11 cellular contexts compared by ENCODE assay signal in genomic region chrX:46554942-46555341, GRCh38. TPM values are rescaled to one million over a fixed set of nuclear protein-coding genes. Genes with fewer than 3 reads are reported as not detected.
A peak's percentile ranks its signal among the peaks of the same experiment; 100 is the strongest.
DNase-seq lines count a peak whose midpoint lies in the region; ATAC-seq, FAIRE-seq and TF ChIP-seq lines count a peak whose summit lies in the region.
"Had no signal": no experiment of that assay in that cellular context is flagged by ENCODE, and none has a peak within 500 bp of the region (broad histone marks: within the 10 kb centered on the region; RNA-seq: fewer than 3 reads in every experiment).

No MANE protein-coding gene starts in this region.

- H3K4me3 Mint-ChIP-seq in mesothelial cell of epicardium: no peak overlapping the region

- RAD21 ChIA-PET in GM12878 (lab: Charles Lee; ENCODE audit: unreplicated experiment): interaction anchor here (0.7 to 3.0 kb wide), 11 partner anchors 18 to 838 kb away, joined by 3 to 17 read pairs (median 4); no protein-coding TSS in a partner anchor

- peaks cover 23% of the 10 kb centered on the region for H3K9me3 Mint-ChIP-seq in mesothelial cell of epicardium

- no peak overlapping the region for H3K4me2 ChIP-seq in GM12878 (ENCODE audit: control insufficient read depth, insufficient read depth)

- peak; percentile 55; the same call in 1 of the 2 replicates for TF ChIP-seq RAD21 in GM12878 (IDR thresholded peaks at IDR 0.05; ENCODE audit: insufficient read depth, low read depth, low read length)

- H3K27me3 Mint-ChIP-seq in mesothelial cell of epicardium (ENCODE audit: low read depth): no peaks in the 10 kb centered on the region

- H3K27ac ChIP-seq in GM12878 (ENCODE audit: control insufficient read depth, insufficient read depth) (no peak overlapping the region), body of pancreas (no peak overlapping the region)
- H3K27ac ChIP-seq: Peyer's patch had no signal

- DNase-seq in EL (peak; percentile 21), LHCN-M2 (ENCODE audit: low read depth) (peak; percentile 26), GM12878 (ENCODE audit: low read depth, low spot score) (no peak), mesothelial cell of epicardium (ENCODE audit: low spot score in 2 of 2, unreplicated experiment in 2 of 2) (no peak), globus pallidus (ENCODE audit: low spot score) (no peak), body of pancreas (no peak), GM20000 (ENCODE audit: low spot score) (no peak)
- DNase-seq: activated CD8-positive, alpha-beta memory T cell treated with anti-CD3 and anti-CD28 coated beads, Interleukin-2, amount 50 U/mL, for 48 hours; Peyer's patch had no signal

- no peaks in the 10 kb centered on the region for H3K4me1 ChIP-seq in GM12878 (ENCODE audit: control insufficient read depth, insufficient read depth, low read length)
- no peaks in the 10 kb centered on the region for H3K4me1 ChIP-seq in body of pancreas
- H3K4me1 ChIP-seq: Peyer's patch had no signal

- in situ Hi-C loops in GM12878 (cut with MboI): loop anchor here (10.0 kb wide), 1 partner anchor 240 kb away; no protein-coding TSS in a partner anchor

- TF ChIP-seq EP300 in GM12878 (IDR thresholded peaks at IDR 0.05; ENCODE audit: borderline replicate concordance in 1 of 2, control insufficient read depth in 1 of 2, low read depth in 2 of 2, low read length in 2 of 2): no peak

- TF ChIP-seq POLR2A in GM12878 (IDR thresholded peaks at IDR 0.05; ENCODE audit: low read depth, low read length) (no peak), body of pancreas (IDR thresholded peaks at IDR 0.05) (no peak)

- H3K4me3 ChIP-seq in GM12878 (no peak overlapping the region), body of pancreas (no peak overlapping the region)
- H3K4me3 ChIP-seq: Peyer's patch had no signal

- TF ChIP-seq CTCF in GM12878 (IDR thresholded peaks at IDR 0.05 in 2 of 3, conservative IDR thresholded peaks at IDR 0.05 in 1 of 3; ENCODE audit: control insufficient read depth in 2 of 3, extremely low read depth in 1 of 3, insufficient read depth in 1 of 3, low read depth in 3 of 3, low read length in 3 of 3): peak in 2 of 3 experiments; percentile 18 to 52; a peak in 2 of 6 replicates
- TF ChIP-seq CTCF in mesothelial cell of epicardium (IDR thresholded peaks at IDR 0.05; ENCODE audit: unreplicated experiment): peak; percentile 22
- TF ChIP-seq CTCF in body of pancreas (IDR thresholded peaks at IDR 0.05): peak in 3 of 7 experiments; percentile 16 to 23 (median 18)
- TF ChIP-seq CTCF in GM20000 (IDR thresholded peaks at IDR 0.05; ENCODE audit: extremely low read depth, missing control alignments): no peak

- H3K9ac ChIP-seq in GM12878 (ENCODE audit: control insufficient read depth, insufficient read depth, low read length): no peak overlapping the region

- H3K27me3 ChIP-seq in GM12878 (replicated peaks in 1 of 2; ENCODE audit: control insufficient read depth in 2 of 2, insufficient read depth in 2 of 2, low read length in 1 of 2) (no peaks in the 10 kb centered on the region), body of pancreas (no peaks in the 10 kb centered on the region)
- H3K27me3 ChIP-seq: Peyer's patch had no signal

- H3K4me1 Mint-ChIP-seq in mesothelial cell of epicardium: peaks cover 5% of the 10 kb centered on the region

- H3K79me2 ChIP-seq in GM12878 (ENCODE audit: control insufficient read depth, insufficient read depth, low read length): no peaks in the 10 kb centered on the region

- FAIRE-seq in GM12878 (lab: Jason Lieb, UNC): no peak

- SMC1A ChIA-PET in GM12878 (lab: Charles Lee; ENCODE audit: uncharacterized antibody, unreplicated experiment): interaction anchor here (0.6 to 1.7 kb wide), 10 partner anchors 40 to 315 kb away, joined by 3 to 16 read pairs (median 4); no protein-coding TSS in a partner anchor

- H4K20me1 ChIP-seq in GM12878 (ENCODE audit: control insufficient read depth, insufficient read depth): no peaks in the 10 kb centered on the region

- 36% methylated on average over 2 of the region's 2 CpGs for WGBS in GM12878 (ENCODE audit: insufficient coverage, insufficient replicate concordance, low lambda C conversion rate, missing lambda C conversion rate)
- WGBS in body of pancreas, 2 donors: 41 to 65% methylated on average over 2 of the region's 2 CpGs

- intact Hi-C loops in GM12878 (cut with micrococcal nuclease; ENCODE audit: unreplicated experiment) (loop anchor here (2.0 to 10.0 kb wide), 4 partner anchors 88 to 410 kb away; no protein-coding TSS in a partner anchor), body of pancreas (cut with DNase I) (no loop called here)

- no peak overlapping the region for H3K27ac Mint-ChIP-seq in mesothelial cell of epicardium

- no peaks in the 10 kb centered on the region for H3K36me3 ChIP-seq in GM12878 (ENCODE audit: control insufficient read depth in 2 of 2, insufficient read depth in 2 of 2, low read length in 1 of 2)
- no peaks in the 10 kb centered on the region for H3K36me3 ChIP-seq in body of pancreas (replicated peaks in 1 of 2; ENCODE audit: insufficient read depth in 1 of 2, low read depth in 2 of 2)
- H3K36me3 ChIP-seq: Peyer's patch had no signal

- H3K36me3 Mint-ChIP-seq in mesothelial cell of epicardium: peaks cover 4% of the 10 kb centered on the region

- no TSS peak for BruUV-seq in GM12878 (replicated peaks; lab: Mats Ljungman, UMichigan)

- POLR2A ChIA-PET in GM12878 (lab: Charles Lee): no interaction called here

- peak; percentile 54 for ATAC-seq in GM12878
- ATAC-seq in HG03025 (IDR thresholded peaks at IDR 0.05; ENCODE audit: low FRiP score, unreplicated experiment): no peak
- ATAC-seq in body of pancreas: no peak
- ATAC-seq: esophagus mucosa had no signal

- CTCF ChIA-PET in GM12878 (lab: Yijun Ruan, JAX): interaction anchor here (0.6 to 4.1 kb wide), 20 partner anchors 9 to 440 kb away, joined by 3 to 42 read pairs (median 3); no protein-coding TSS in a partner anchor

- H2AFZ ChIP-seq in GM12878 (ENCODE audit: control insufficient read depth, low read depth, low read length): no peak overlapping the region

- H3K9me3 ChIP-seq in GM12878 (replicated peaks; ENCODE audit: control insufficient read depth, insufficient read depth, low read length) (no peaks in the 10 kb centered on the region), body of pancreas (no peaks in the 10 kb centered on the region)
- H3K9me3 ChIP-seq: Peyer's patch had no signal

TF ChIP-seq in GM12878, 131 proteins besides CTCF, POLR2A, EP300 and RAD21 (continues in another document):
- no peak for TF ChIP-seq NBN (IDR thresholded peaks at IDR 0.05)
- no peak for TF ChIP-seq SUZ12 (IDR thresholded peaks at IDR 0.05; ENCODE audit: unreplicated experiment)

RNA-seq across cellular contexts. Expression of gene ZNF674, which starts 9.7 kb away (rescaled TPM):
- 2.2 and 6.9 TPM in 2 replicates for total RNA-seq in LHCN-M2 (2014; rRNA removed)
- 1.1 TPM for polyA plus RNA-seq in LHCN-M2 (2012)
- 10.0 and 12.3 TPM in 2 replicates for total RNA-seq in GM12878 (2013; cell fraction: nucleolus; rRNA removed)
- 1.8 and 2.1 TPM in 2 replicates for total RNA-seq in GM12878 (2014; rRNA removed)
- 2.7 and 3.7 TPM in 2 replicates for total RNA-seq in GM12878 (2014; rRNA removed; fragmentation: Illumina TruSeq; extraction: Trizol)
- total RNA-seq in GM12878 (2021): 2.7 and 3.3 TPM in 2 replicates
- 1.2 TPM for polyA plus RNA-seq in GM12878 (2011; ENCODE audit: low read depth)
- 2.8 and 3.0 TPM in 2 replicates for polyA plus RNA-seq in GM12878 (2011; rRNA removed)
- 1.8 and 2.1 TPM in 2 replicates for polyA plus RNA-seq in GM12878 (2011; cell fraction: cytosol; rRNA removed)
- 1.5 and 1.8 TPM in 2 replicates for polyA plus RNA-seq in GM12878 (2011; cell fraction: nucleus; rRNA removed)
- 1.3 and 1.7 TPM in 2 replicates for polyA plus RNA-seq in GM12878 (2012)
- 1.8 and 2.1 TPM in 2 replicates for polyA plus RNA-seq in GM12878 (2014; fragmentation: Illumina TruSeq; extraction: Trizol)
- 1 to 10 TPM; 1.0 to 1.2 TPM for polyA plus RNA-seq in GM12878 (2014; fragmentation: Nextera tagmentation; extraction: Ambion mirVana)
- 1.2 and 1.8 TPM in 2 replicates for polyA plus RNA-seq in GM12878 (2014; rRNA removed)
- 1 to 10 TPM; 1.1 to 1.5 TPM for polyA plus RNA-seq in GM12878 (2016; fragmentation: Nextera tagmentation; extraction: Ambion mirVana)
- polyA minus RNA-seq in GM12878 (2011; rRNA and poly(A)+ RNA removed): 3.1 and 3.7 TPM in 2 replicates
- 1.8 TPM in 1 of 2 replicates, not detected in the other for polyA minus RNA-seq in GM12878 (2011; cell fraction: cytosol; rRNA and poly(A)+ RNA removed)
- polyA minus RNA-seq in GM12878 (2011; cell fraction: nucleus; rRNA and poly(A)+ RNA removed): 1.7 and 4.5 TPM in 2 replicates
- 4.5 to 6.4 TPM (median 5.7 TPM) in 3 replicates for total RNA-seq in mesothelial cell of epicardium
- total RNA-seq in body of pancreas: 10 to 100 TPM in 1 of 2 donors, under 1 TPM in 1; 0.99 to 10.4 TPM

RNA-seq across cellular contexts. Expression of gene CHST7, which starts 18.6 kb away (rescaled TPM):
- total RNA-seq in LHCN-M2 (2014; rRNA removed): 8.8 and 11.2 TPM in 2 replicates
- 4.8 TPM for polyA plus RNA-seq in LHCN-M2 (2012)
- total RNA-seq in GM12878 (2013; cell fraction: nucleolus; rRNA removed): 19.0 and 21.7 TPM in 2 replicates
- total RNA-seq in GM12878 (2014; rRNA removed): 10.7 and 11.0 TPM in 2 replicates
- 1.8 and 2.0 TPM in 2 replicates for total RNA-seq in GM12878 (2014; rRNA removed; fragmentation: Illumina TruSeq; extraction: Trizol)
- 8.9 and 9.3 TPM in 2 replicates for total RNA-seq in GM12878 (2021)
- 1.9 TPM for polyA plus RNA-seq in GM12878 (2011; ENCODE audit: low read depth)
- 3.7 and 4.5 TPM in 2 replicates for polyA plus RNA-seq in GM12878 (2011; rRNA removed)
- polyA plus RNA-seq in GM12878 (2011; cell fraction: cytosol; rRNA removed): 4.4 and 9.0 TPM in 2 replicates
- 4.8 and 7.7 TPM in 2 replicates for polyA plus RNA-seq in GM12878 (2011; cell fraction: nucleus; rRNA removed)
- polyA plus RNA-seq in GM12878 (2012): 6.1 and 7.9 TPM in 2 replicates
- 0.89 and 1.3 TPM in 2 replicates for polyA plus RNA-seq in GM12878 (2014; fragmentation: Illumina TruSeq; extraction: Trizol)
- 1 to 10 TPM in 1 of 2 experiments, under 1 TPM in 1; 0.58 to 1.7 TPM for polyA plus RNA-seq in GM12878 (2014; fragmentation: Nextera tagmentation; extraction: Ambion mirVana)
- 6.3 and 9.3 TPM in 2 replicates for polyA plus RNA-seq in GM12878 (2014; rRNA removed)
- 1 to 10 TPM; 7.4 to 8.9 TPM for polyA plus RNA-seq in GM12878 (2016; fragmentation: Nextera tagmentation; extraction: Ambion mirVana)
- 3.3 and 3.4 TPM in 2 replicates for polyA minus RNA-seq in GM12878 (2011; rRNA and poly(A)+ RNA removed)
- 4.3 and 5.1 TPM in 2 replicates for polyA minus RNA-seq in GM12878 (2011; cell fraction: cytosol; rRNA and poly(A)+ RNA removed)
- 8.1 and 15.2 TPM in 2 replicates for polyA minus RNA-seq in GM12878 (2011; cell fraction: nucleus; rRNA and poly(A)+ RNA removed)
- total RNA-seq in mesothelial cell of epicardium: 0.40 to 0.54 TPM (median 0.53 TPM) in 3 replicates
- 1 to 10 TPM; 7.0 to 9.9 TPM for total RNA-seq in body of pancreas

Comparison
In these comparisons a context has a peak if more than half of its experiments do, and no peak if none do; other contexts are left out.
1. DNase-seq: peak in EL (single experiment) and LHCN-M2 (single experiment); none in GM12878 (single experiment), mesothelial cell of epicardium (0 of 2), globus pallidus (single experiment), body of pancreas (0 of 4) and GM20000 (single experiment).